In genomic region chr7:143375298-143376034, GRCh38 we compare ENCODE assay signal across 11 cellular contexts. TPM values are rescaled to one million over a fixed set of nuclear protein-coding genes. Genes with fewer than 3 reads are reported as not detected.
DNase-seq lines count a peak whose midpoint lies in the region; ATAC-seq, FAIRE-seq and TF ChIP-seq lines count a peak whose summit lies in the region.
"Had no signal": no experiment of that assay in that cellular context is flagged by ENCODE, and none has a peak within 500 bp of the region (broad histone marks: within the 10 kb centered on the region; RNA-seq: fewer than 3 reads in every experiment).

No MANE protein-coding gene starts in this region.

- H2AFZ ChIP-seq in HCT116 (ENCODE audit: low read depth, low read length, poor library complexity, severe bottlenecking): no peak overlapping the region
- H2AFZ ChIP-seq in GM12878 (ENCODE audit: control insufficient read depth, low read depth, low read length): peak overlapping the region; percentile 56
- H2AFZ ChIP-seq: parathyroid adenoma had no signal

- H3K9ac ChIP-seq in HCT116 (ENCODE audit: low read length) (no peak overlapping the region), GM12878 (ENCODE audit: control insufficient read depth, insufficient read depth, low read length) (no peak overlapping the region)
- H3K9ac ChIP-seq: parathyroid adenoma had no signal

- H4K20me1 ChIP-seq in HCT116 (ENCODE audit: insufficient read depth) (no peaks in the 10 kb centered on the region), GM12878 (ENCODE audit: control insufficient read depth, insufficient read depth) (no peaks in the 10 kb centered on the region)

- SMC1A ChIA-PET in GM12878 (lab: Charles Lee; ENCODE audit: uncharacterized antibody, unreplicated experiment): interaction anchor here (1.0 to 1.3 kb wide), 2 partner anchors 74 to 135 kb away, joined by 3 to 6 read pairs; no protein-coding TSS in a partner anchor

- H3K9me2 ChIP-seq in HCT116 (ENCODE audit: insufficient read depth): no peaks in the 10 kb centered on the region

- TF ChIP-seq POLR2A in HCT116 (IDR thresholded peaks at IDR 0.05; ENCODE audit: borderline replicate concordance, extremely low read depth, insufficient read depth, insufficient read length) (no peak), GM12878 (IDR thresholded peaks at IDR 0.05; ENCODE audit: low read depth, low read length) (no peak)

- in situ Hi-C loops in GM12878 (cut with MboI) (no loop called here), GM13977 (cut with MboI; ENCODE audit: low pct_unique_long_range_greater_than_20kb, low sequenced_read_pairs, unreplicated experiment) (no loop called here)

- FAIRE-seq in RCC 7860 (lab: Jason Lieb, UNC): no peak
- FAIRE-seq in GM12878 (lab: Jason Lieb, UNC): no peak
- FAIRE-seq: HTR-8/SVneo, TTC549 had no signal

- RAD21 ChIA-PET in HCT116 (lab: Charles Lee; ENCODE audit: low non-redundant PET in 1 of 2, low total read pairs in 2 of 2, uncharacterized antibody in 2 of 2, unreplicated experiment in 2 of 2) (no interaction called here), GM12878 (lab: Charles Lee; ENCODE audit: unreplicated experiment) (interaction anchor here (1.0 kb wide), 1 partner anchor 40 kb away, joined by 5 read pairs; no protein-coding TSS in a partner anchor)

- H3K27me3 ChIP-seq in HCT116 (ENCODE audit: insufficient read depth, low read length) (no peaks in the 10 kb centered on the region), GM12878 (replicated peaks in 1 of 2; ENCODE audit: control insufficient read depth in 2 of 2, insufficient read depth in 2 of 2, low read length in 1 of 2) (no peaks in the 10 kb centered on the region), psoas muscle (ENCODE audit: insufficient read depth in 3 of 3, low read length in 2 of 3) (no peaks in the 10 kb centered on the region)

- H3K9me3 ChIP-seq in HCT116 (ENCODE audit: control insufficient read depth in 1 of 2, insufficient read depth in 1 of 2, low read depth in 1 of 2, low read length in 2 of 2) (no peaks in the 10 kb centered on the region), GM12878 (replicated peaks; ENCODE audit: control insufficient read depth, insufficient read depth, low read length) (no peaks in the 10 kb centered on the region), psoas muscle (no peaks in the 10 kb centered on the region)

- no peak for ATAC-seq in HCT116
- ATAC-seq in GM12878: 0 out of 3 replicates have a peak, but pooled peaks have one; percentile 4
- ATAC-seq in psoas muscle: no peak
- ATAC-seq in omental fat pad (ENCODE audit: low FRiP score): no peak

- intact Hi-C loops in HCT116 (cut with micrococcal nuclease): no loop called here
- intact Hi-C loops in GM12878 (cut with micrococcal nuclease; ENCODE audit: unreplicated experiment): no loop called here
- intact Hi-C loops in psoas muscle (cut with DNase I): loop anchor here in 1 of 2 donors (5.0 kb wide), 1 partner anchor 38 kb away; no protein-coding TSS in a partner anchor

- DNase-seq in HCT116 (ENCODE audit: low read depth, low spot score) (no peak), RCC 7860 (ENCODE audit: low spot score) (peak; percentile 23), GM12878 (ENCODE audit: low read depth, low spot score) (no peak), psoas muscle (no peak), omental fat pad (ENCODE audit: low spot score) (no peak), NCI-H2107 (lab: John Stamatoyannopoulos, UW) (no peak), GM13977 (ENCODE audit: low spot score) (no peak)
- DNase-seq in stimulated activated CD4-positive, alpha-beta T cell treated with anti-CD3 and anti-CD28 coated beads, Interleukin-4, amount 100 ng/mL, for 1 hour: no peak

- H3K27ac ChIP-seq in HCT116 (ENCODE audit: low read depth, low read length): no peak overlapping the region
- no peak overlapping the region for H3K27ac ChIP-seq in GM12878 (ENCODE audit: control insufficient read depth, insufficient read depth)
- H3K27ac ChIP-seq in psoas muscle: peak overlapping the region; percentile 9
- H3K27ac ChIP-seq: parathyroid adenoma had no signal

- H3K4me2 ChIP-seq in HCT116 (ENCODE audit: low read length): peak overlapping the region; percentile 19; the same call in 1 of the 2 replicates
- no peak overlapping the region for H3K4me2 ChIP-seq in GM12878 (ENCODE audit: control insufficient read depth, insufficient read depth)

- no TSS peak for BruUV-seq in HCT116 (replicated peaks; lab: Mats Ljungman, UMichigan)
- no TSS peak for BruUV-seq in GM12878 (replicated peaks; lab: Mats Ljungman, UMichigan)

- TF ChIP-seq RAD21 in HCT116 (IDR thresholded peaks at IDR 0.05; ENCODE audit: low read depth) (no peak), GM12878 (IDR thresholded peaks at IDR 0.05; ENCODE audit: insufficient read depth, low read depth, low read length) (no peak)

- no peak for TF ChIP-seq CTCF in HCT116 (IDR thresholded peaks at IDR 0.05 in 2 of 3, conservative IDR thresholded peaks at IDR 0.05 in 1 of 3; ENCODE audit: borderline replicate concordance in 1 of 3, insufficient read depth in 1 of 3, low read depth in 2 of 3, low read length in 2 of 3)
- TF ChIP-seq CTCF in GM12878 (IDR thresholded peaks at IDR 0.05 in 2 of 3, conservative IDR thresholded peaks at IDR 0.05 in 1 of 3; ENCODE audit: control insufficient read depth in 2 of 3, extremely low read depth in 1 of 3, insufficient read depth in 1 of 3, low read depth in 3 of 3, low read length in 3 of 3): no peak
- TF ChIP-seq CTCF in psoas muscle (IDR thresholded peaks at IDR 0.05): no peak
- TF ChIP-seq CTCF in omental fat pad (IDR thresholded peaks at IDR 0.05): no peak
- TF ChIP-seq CTCF in GM13977 (IDR thresholded peaks at IDR 0.05; ENCODE audit: extremely low read depth, insufficient read depth, missing control alignments): no peak

- WGBS in GM12878 (ENCODE audit: insufficient coverage, insufficient replicate concordance, low lambda C conversion rate, missing lambda C conversion rate): 54% methylated on average over 7 of the region's 7 CpGs
- 56 to 71% (median 61%) methylated on average over 7 of the region's 7 CpGs for WGBS in psoas muscle, 3 donors

- H3K79me2 ChIP-seq in HCT116 (ENCODE audit: insufficient read depth, low read length) (peaks cover 9% of the 10 kb centered on the region; the same call in 1 of the 2 replicates), GM12878 (ENCODE audit: control insufficient read depth, insufficient read depth, low read length) (peaks cover 3% of the 10 kb centered on the region)

- H3K4me3 ChIP-seq in HCT116 (replicated peaks in 1 of 2; ENCODE audit: low read depth in 1 of 2, low read length in 2 of 2) (no peak overlapping the region), GM12878 (no peak overlapping the region), psoas muscle (no peak overlapping the region)

- TF ChIP-seq EP300 in GM12878 (IDR thresholded peaks at IDR 0.05; ENCODE audit: borderline replicate concordance in 1 of 2, control insufficient read depth in 1 of 2, low read depth in 2 of 2, low read length in 2 of 2): no peak

- CTCF ChIA-PET in HCT116 (lab: Charles Lee) (interaction anchor here (0.9 kb wide), 1 partner anchor 54 kb away, joined by 3 read pairs; no protein-coding TSS in a partner anchor), GM12878 (lab: Yijun Ruan, JAX) (interaction anchor here (1.2 to 3.5 kb wide), 3 partner anchors 41 to 135 kb away, joined by 3 to 12 read pairs (median 7); no protein-coding TSS in a partner anchor)

- POLR2A ChIA-PET in HCT116 (lab: Charles Lee): no interaction called here
- POLR2A ChIA-PET in GM12878 (lab: Charles Lee): interaction anchor here (0.9 kb wide), 1 partner anchor 17 kb away, joined by 3 read pairs; no protein-coding TSS in a partner anchor

- H3K4me1 ChIP-seq in HCT116 (ENCODE audit: control insufficient read depth in 1 of 2, insufficient read depth in 2 of 2, low read length in 2 of 2) (peaks cover 11 to 35% of the 10 kb centered on the region in 2 experiments), GM12878 (ENCODE audit: control insufficient read depth, insufficient read depth, low read length) (peaks cover 12% of the 10 kb centered on the region), psoas muscle (peaks cover 15% of the 10 kb centered on the region)

- no peaks in the 10 kb centered on the region for H3K36me3 ChIP-seq in HCT116 (ENCODE audit: control insufficient read depth in 1 of 2, insufficient read depth in 2 of 2, low read length in 2 of 2)
- H3K36me3 ChIP-seq in GM12878 (ENCODE audit: control insufficient read depth in 2 of 2, insufficient read depth in 2 of 2, low read length in 1 of 2): no peaks in the 10 kb centered on the region
- H3K36me3 ChIP-seq in psoas muscle (ENCODE audit: insufficient read depth in 1 of 2, low read depth in 1 of 2): no peaks in the 10 kb centered on the region

RNA-seq across cellular contexts. Expression of gene ZYX, which starts 5.7 kb away (rescaled TPM):
- total RNA-seq in HCT116 (2021; ENCODE audit: unreplicated experiment) (144 TPM), GM12878 (2014; rRNA removed) (16.5 and 23.2 TPM in 2 replicates), GM12878 (2014; rRNA removed; fragmentation: Illumina TruSeq; extraction: Trizol) (11.8 and 16.6 TPM in 2 replicates), GM12878 (2021) (90.5 and 100 TPM in 2 replicates), psoas muscle (100 to 1,000 TPM in 2 of 4 donors, 10 to 100 TPM in 2; 60.4 to 134 (median 96.0) TPM), omental fat pad (100 to 1,000 TPM in 1 of 4 donors, 10 to 100 TPM in 3; 48.2 to 138 (median 62.8) TPM)
- 188 and 199 TPM in 2 replicates for polyA plus RNA-seq in HCT116 (2012)
- total RNA-seq in GM12878 (2013; cell fraction: nucleolus; rRNA removed): 12.6 and 17.0 TPM in 2 replicates
- polyA plus RNA-seq in GM12878 (2011; ENCODE audit: low read depth): 32.5 TPM
- polyA plus RNA-seq in GM12878 (2011; rRNA removed) (2.4 and 4.5 TPM in 2 replicates), GM12878 (2014; fragmentation: Illumina TruSeq; extraction: Trizol) (28.2 and 44.0 TPM in 2 replicates), GM12878 (2014; fragmentation: Nextera tagmentation; extraction: Ambion mirVana) (1 to 10 TPM; 2.1 to 4.0 TPM), GM12878 (2014; rRNA removed) (32.0 and 47.3 TPM in 2 replicates), GM12878 (2016; fragmentation: Nextera tagmentation; extraction: Ambion mirVana) (10 to 100 TPM; 66.5 to 82.3 TPM), psoas muscle (100 to 1,000 TPM in 1 of 3 donors, 10 to 100 TPM in 2; 34.4 to 215 (median 57.6) TPM)
- polyA plus RNA-seq in GM12878 (2011; cell fraction: cytosol; rRNA removed): 9.0 and 12.3 TPM in 2 replicates
- 41.0 and 61.8 TPM in 2 replicates for polyA plus RNA-seq in GM12878 (2011; cell fraction: nucleus; rRNA removed)
- 61.2 and 77.5 TPM in 2 replicates for polyA plus RNA-seq in GM12878 (2012)
- 9.9 and 16.7 TPM in 2 replicates for polyA minus RNA-seq in GM12878 (2011; rRNA and poly(A)+ RNA removed)
- 23.9 and 26.0 TPM in 2 replicates for polyA minus RNA-seq in GM12878 (2011; cell fraction: cytosol; rRNA and poly(A)+ RNA removed)
- 24.9 and 40.2 TPM in 2 replicates for polyA minus RNA-seq in GM12878 (2011; cell fraction: nucleus; rRNA and poly(A)+ RNA removed)

RNA-seq across cellular contexts. Expression of gene FAM131B, which starts 13.0 kb away (rescaled TPM):
- total RNA-seq in HCT116 (2021; ENCODE audit: unreplicated experiment): 0.20 TPM
- polyA plus RNA-seq in HCT116 (2012): 0.21 and 0.34 TPM in 2 replicates
- not detected in 2 replicates for total RNA-seq in GM12878 (2013; cell fraction: nucleolus; rRNA removed)
- not detected in 2 replicates for total RNA-seq in GM12878 (2014; rRNA removed)
- total RNA-seq in GM12878 (2014; rRNA removed; fragmentation: Illumina TruSeq; extraction: Trizol): not detected in 2 replicates
- 0.05 and 0.13 TPM in 2 replicates for total RNA-seq in GM12878 (2021)
- polyA plus RNA-seq in GM12878 (2011; ENCODE audit: low read depth): not detected
- 0.03 TPM in 1 of 2 replicates, not detected in the other for polyA plus RNA-seq in GM12878 (2011; rRNA removed)
- polyA plus RNA-seq in GM12878 (2011; cell fraction: cytosol; rRNA removed): 0.03 TPM in 2 replicates
- polyA plus RNA-seq in GM12878 (2011; cell fraction: nucleus; rRNA removed): 0.03 and 0.04 TPM in 2 replicates
- not detected in 2 replicates for polyA plus RNA-seq in GM12878 (2012)
- not detected in 2 replicates for polyA plus RNA-seq in GM12878 (2014; fragmentation: Illumina TruSeq; extraction: Trizol)
- not detected for polyA plus RNA-seq in GM12878 (2014; fragmentation: Nextera tagmentation; extraction: Ambion mirVana)
- not detected in 2 replicates for polyA plus RNA-seq in GM12878 (2014; rRNA removed)
- not detected for polyA plus RNA-seq in GM12878 (2016; fragmentation: Nextera tagmentation; extraction: Ambion mirVana)
- polyA minus RNA-seq in GM12878 (2011; rRNA and poly(A)+ RNA removed): 0.05 and 0.15 TPM in 2 replicates
- not detected in 2 replicates for polyA minus RNA-seq in GM12878 (2011; cell fraction: cytosol; rRNA and poly(A)+ RNA removed)
- 0.10 TPM in 1 of 2 replicates, not detected in the other for polyA minus RNA-seq in GM12878 (2011; cell fraction: nucleus; rRNA and poly(A)+ RNA removed)
- total RNA-seq in psoas muscle: 1 to 10 TPM in 1 of 4 donors, under 1 TPM in 3; 0.25 to 1.0 (median 0.61) TPM
- under 1 TPM; 0.13 to 0.27 (median 0.21) TPM for polyA plus RNA-seq in psoas muscle
- total RNA-seq in omental fat pad: 1 to 10 TPM in 1 of 4 donors, under 1 TPM in 3; 0.56 to 1.2 (median 0.77) TPM

RNA-seq across cellular contexts. Expression of gene EPHA1, which starts 33.2 kb away (rescaled TPM):
- total RNA-seq in HCT116 (2021; ENCODE audit: unreplicated experiment) (29.9 TPM), GM12878 (2014; rRNA removed) (not detected in 2 replicates), GM12878 (2014; rRNA removed; fragmentation: Illumina TruSeq; extraction: Trizol) (not detected in 2 replicates), GM12878 (2021) (0.21 and 0.29 TPM in 2 replicates), psoas muscle (under 1 TPM in 2 of 4 donors, not detected in 2; 0.28 to 0.38 TPM), omental fat pad (under 1 TPM in 2 of 4 donors, not detected in 2; 0.13 to 0.46 TPM)
- polyA plus RNA-seq in HCT116 (2012): 24.3 and 26.3 TPM in 2 replicates
- not detected in 2 replicates for total RNA-seq in GM12878 (2013; cell fraction: nucleolus; rRNA removed)
- polyA plus RNA-seq in GM12878 (2011; ENCODE audit: low read depth): not detected
- polyA plus RNA-seq in GM12878 (2011; rRNA removed) (0.11 and 0.13 TPM in 2 replicates), GM12878 (2014; fragmentation: Illumina TruSeq; extraction: Trizol) (not detected in 2 replicates), GM12878 (2014; fragmentation: Nextera tagmentation; extraction: Ambion mirVana) (not detected), GM12878 (2014; rRNA removed) (not detected in 2 replicates), GM12878 (2016; fragmentation: Nextera tagmentation; extraction: Ambion mirVana) (under 1 TPM; 0.28 to 0.35 TPM), psoas muscle (under 1 TPM in 2 of 3 donors, not detected in 1; 0.07 to 0.12 TPM)
- 0.03 and 0.04 TPM in 2 replicates for polyA plus RNA-seq in GM12878 (2011; cell fraction: cytosol; rRNA removed)
- 0.21 and 0.32 TPM in 2 replicates for polyA plus RNA-seq in GM12878 (2011; cell fraction: nucleus; rRNA removed)
- 0.69 and 1.2 TPM in 2 replicates for polyA plus RNA-seq in GM12878 (2012)
- polyA minus RNA-seq in GM12878 (2011; rRNA and poly(A)+ RNA removed): 0.37 TPM in 1 of 2 replicates, not detected in the other
- polyA minus RNA-seq in GM12878 (2011; cell fraction: cytosol; rRNA and poly(A)+ RNA removed): not detected in 2 replicates
- not detected in 2 replicates for polyA minus RNA-seq in GM12878 (2011; cell fraction: nucleus; rRNA and poly(A)+ RNA removed)

RNA-seq across cellular contexts. Expression of gene CLCN1, which starts 59.6 kb away (rescaled TPM):
- 0.47 TPM for total RNA-seq in HCT116 (2021; ENCODE audit: unreplicated experiment)
- 0.56 and 0.94 TPM in 2 replicates for polyA plus RNA-seq in HCT116 (2012)
- total RNA-seq in GM12878 (2013; cell fraction: nucleolus; rRNA removed): not detected in 2 replicates
- not detected in 2 replicates for total RNA-seq in GM12878 (2014; rRNA removed)
- total RNA-seq in GM12878 (2014; rRNA removed; fragmentation: Illumina TruSeq; extraction: Trizol): not detected in 2 replicates
- total RNA-seq in GM12878 (2021): not detected in 2 replicates
- not detected for polyA plus RNA-seq in GM12878 (2011; ENCODE audit: low read depth)
- not detected in 2 replicates for polyA plus RNA-seq in GM12878 (2011; rRNA removed)
- not detected in 2 replicates for polyA plus RNA-seq in GM12878 (2011; cell fraction: cytosol; rRNA removed)
- not detected in 2 replicates for polyA plus RNA-seq in GM12878 (2011; cell fraction: nucleus; rRNA removed)
- not detected in 2 replicates for polyA plus RNA-seq in GM12878 (2012)
- not detected in 2 replicates for polyA plus RNA-seq in GM12878 (2014; fragmentation: Illumina TruSeq; extraction: Trizol)
- polyA plus RNA-seq in GM12878 (2014; fragmentation: Nextera tagmentation; extraction: Ambion mirVana): not detected
- 0.04 TPM in 1 of 2 replicates, not detected in the other for polyA plus RNA-seq in GM12878 (2014; rRNA removed)
- polyA plus RNA-seq in GM12878 (2016; fragmentation: Nextera tagmentation; extraction: Ambion mirVana): under 1 TPM in 1 of 2 experiments, not detected in 1; 0.30 TPM
- polyA minus RNA-seq in GM12878 (2011; rRNA and poly(A)+ RNA removed): not detected in 2 replicates
- not detected in 2 replicates for polyA minus RNA-seq in GM12878 (2011; cell fraction: cytosol; rRNA and poly(A)+ RNA removed)
- not detected in 2 replicates for polyA minus RNA-seq in GM12878 (2011; cell fraction: nucleus; rRNA and poly(A)+ RNA removed)
- 10 to 100 TPM in 1 of 4 donors, 1 to 10 TPM in 3; 2.9 to 10.9 (median 6.7) TPM for total RNA-seq in psoas muscle
- 1 to 10 TPM in 2 of 3 donors, under 1 TPM in 1; 0.73 to 5.5 (median 1.3) TPM for polyA plus RNA-seq in psoas muscle
- total RNA-seq in omental fat pad: under 1 TPM in 2 of 4 donors, not detected in 2; 0.24 to 0.79 TPM

Comparison
In these comparisons a context has a peak if more than half of its experiments do, and no peak if none do; other contexts are left out.
1. RNA of gene EPHA1, which starts 33.2 kb away (total RNA-seq): 29.9 TPM in HCT116 (single experiment); 0.28 to 0.38 TPM in psoas muscle, 0.13 to 0.46 TPM in omental fat pad and 0.21 to 0.29 TPM in GM12878; every median in the first group is over 10 times any median in the second.